10 cellular contexts compared by ENCODE assay signal in the genomic region with DNA sequence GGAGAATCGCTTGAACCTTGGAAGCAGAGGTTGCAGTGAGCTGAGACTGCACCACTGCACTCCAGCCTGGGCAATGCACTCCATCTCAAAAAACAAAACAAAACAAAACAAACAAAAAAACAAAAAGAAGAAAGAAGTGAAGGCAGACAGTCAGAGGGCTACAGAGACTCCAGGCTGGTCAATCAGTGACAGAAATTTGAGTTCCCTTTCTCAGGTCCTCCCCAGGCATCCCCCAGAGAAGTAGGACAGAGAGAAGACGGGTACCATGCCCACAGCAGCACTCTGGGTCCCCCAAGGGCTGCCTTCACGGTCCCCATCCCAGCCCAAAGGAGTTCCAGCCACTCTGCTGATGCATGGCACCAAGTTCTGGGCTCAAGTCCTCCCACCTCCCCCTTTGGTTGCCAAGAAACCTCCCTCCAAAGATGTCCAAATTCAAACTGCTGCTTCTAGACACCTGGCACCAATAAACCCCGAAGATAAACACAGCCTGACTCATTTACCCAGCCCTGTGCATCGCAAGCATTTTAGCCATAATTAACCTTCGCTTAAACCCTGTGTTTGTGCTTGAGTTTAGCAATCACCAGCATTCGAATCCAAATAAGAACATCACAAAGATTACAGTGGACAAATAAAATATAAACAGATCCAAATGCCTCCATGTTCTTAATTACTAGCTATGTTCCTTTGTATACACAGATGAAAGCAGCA. TPM values are rescaled to one million over a fixed set of nuclear protein-coding genes. Genes with fewer than 3 reads are reported as not detected.
DNase-seq lines count a peak whose midpoint lies in the region; ATAC-seq, FAIRE-seq and TF ChIP-seq lines count a peak whose summit lies in the region.
"Had no signal": no experiment of that assay in that cellular context is flagged by ENCODE, and none has a peak within 500 bp of the region (broad histone marks: within the 10 kb centered on the region; RNA-seq: fewer than 3 reads in every experiment).

No MANE protein-coding gene starts in this region.

- H2AFZ ChIP-seq in mammary epithelial cell (ENCODE audit: low read depth, low read length), result no peak overlapping the region

- no peaks in the 10 kb centered on the region for H3K4me1 Mint-ChIP-seq in MCF 10A (ENCODE audit: insufficient read depth, unreplicated experiment)

- peak overlapping the region; percentile 49 for H3K27ac Mint-ChIP-seq in MCF 10A (ENCODE audit: low read depth, unreplicated experiment)

- DNase-seq in MCF 10A (ENCODE audit: unreplicated experiment), result peak; percentile 6
- DNase-seq in mammary epithelial cell, result no peak
- DNase-seq in NCI-H226, result peak; percentile 5
- DNase-seq in dorsolateral prefrontal cortex, result peak in 2 of 10 donors; percentile 3 to 34
- no peak for DNase-seq in WERI-Rb-1
- no peak for DNase-seq in BE2C
- no peak for DNase-seq in GM12892 (ENCODE audit: insufficient read length)
- no peak for DNase-seq in aorta
- DNase-seq: activated gamma-delta T cell treated with Interleukin-2 at 50 U/mL for 16 hours, DMS53 had no signal

- H3K4me3 ChIP-seq in mammary epithelial cell (replicated peaks in 1 of 3; ENCODE audit: insufficient read depth in 1 of 3, low read depth in 2 of 3, low read length in 3 of 3) (no peak overlapping the region), dorsolateral prefrontal cortex (no peak overlapping the region), WERI-Rb-1 (ENCODE audit: low read depth, low read length) (no peak overlapping the region), BE2C (ENCODE audit: low read depth, low read length) (no peak overlapping the region), aorta (ENCODE audit: low read length in 2 of 2) (no peak overlapping the region)

- H3K4me1 ChIP-seq in mammary epithelial cell (ENCODE audit: insufficient read depth, low read length) (no peaks in the 10 kb centered on the region), BE2C (peaks cover 3% of the 10 kb centered on the region), aorta (ENCODE audit: control insufficient read depth in 1 of 2, insufficient read depth in 2 of 2, low read length in 2 of 2) (no peaks in the 10 kb centered on the region)

- dilution Hi-C loops in mammary epithelial cell (cut with HindIII; ENCODE audit: low sequenced_read_pairs), result no loop called here

- no peaks in the 10 kb centered on the region for H3K36me3 Mint-ChIP-seq in MCF 10A (ENCODE audit: insufficient read depth, unreplicated experiment)

- no peaks in the 10 kb centered on the region for H3K9me3 Mint-ChIP-seq in MCF 10A (ENCODE audit: unreplicated experiment)

- TF ChIP-seq POLR2A in GM12892 (IDR thresholded peaks at IDR 0.05; ENCODE audit: low read depth, low read length), result no peak

- 56% methylated on average over 7 of the region's 7 CpGs for WGBS in mammary epithelial cell (ENCODE audit: low coverage, missing lambda C conversion rate)
- 77 to 90% methylated on average over 7 of the region's 7 CpGs for WGBS in aorta, 2 donors

- POLR2A ChIA-PET in MCF 10A (lab: Yijun Ruan, JAX), result no interaction called here

- H3K79me2 ChIP-seq in mammary epithelial cell (ENCODE audit: insufficient read depth, low read length), result no peaks in the 10 kb centered on the region

- H4K20me1 ChIP-seq in mammary epithelial cell (ENCODE audit: insufficient read depth, low read length), result no peaks in the 10 kb centered on the region

- no TSS peak for BruUV-seq in MCF 10A (replicated peaks; lab: Mats Ljungman, UMichigan)
- BruUV-seq in mammary epithelial cell (replicated peaks; lab: Mats Ljungman, UMichigan), result no TSS peak

- TF ChIP-seq CTCF in MCF 10A (IDR thresholded peaks at IDR 0.05; ENCODE audit: unreplicated experiment) (no peak), mammary epithelial cell (conservative IDR thresholded peaks at IDR 0.05 in 1 of 2, IDR thresholded peaks at IDR 0.05 in 1 of 2; ENCODE audit: extremely low read depth in 1 of 2, insufficient read depth in 1 of 2, low read depth in 1 of 2, low read length in 2 of 2) (no peak), dorsolateral prefrontal cortex (IDR thresholded peaks at IDR 0.05 in 54 of 56, conservative IDR thresholded peaks at IDR 0.05 in 2 of 56; ENCODE audit: low read depth in 1 of 56, partially characterized antibody in 56 of 56) (no peak), WERI-Rb-1 (IDR thresholded peaks at IDR 0.05; ENCODE audit: low read depth, low read length) (no peak), BE2C (IDR thresholded peaks at IDR 0.05; ENCODE audit: low read depth, low read length) (no peak)

- H3K9me3 ChIP-seq in mammary epithelial cell (replicated peaks; ENCODE audit: insufficient read depth, low read length), result no peaks in the 10 kb centered on the region
- H3K9me3 ChIP-seq in WERI-Rb-1 (ENCODE audit: severe bottlenecking), result no peaks in the 10 kb centered on the region
- no peaks in the 10 kb centered on the region for H3K9me3 ChIP-seq in BE2C
- no peaks in the 10 kb centered on the region for H3K9me3 ChIP-seq in aorta (ENCODE audit: control insufficient read depth, low read length)

- ATAC-seq in aorta (ENCODE audit: low FRiP score), result no peak

- in situ Hi-C loops in mammary epithelial cell (cut with MboI; ENCODE audit: low sequenced_read_pairs in 2 of 2), result no loop called here

- H3K27me3 ChIP-seq in mammary epithelial cell (ENCODE audit: insufficient read depth, low read length) (peaks cover 1% of the 10 kb centered on the region), dorsolateral prefrontal cortex (no peaks in the 10 kb centered on the region), WERI-Rb-1 (ENCODE audit: insufficient read depth, low read depth, severe bottlenecking) (no peaks in the 10 kb centered on the region), BE2C (no peaks in the 10 kb centered on the region), aorta (ENCODE audit: control insufficient read depth in 1 of 2, insufficient read depth in 2 of 2, low read length in 1 of 2) (no peaks in the 10 kb centered on the region)

- no peak overlapping the region for H3K4me2 ChIP-seq in mammary epithelial cell (ENCODE audit: insufficient read depth, low read depth, low read length)

- no peaks in the 10 kb centered on the region for H3K27me3 Mint-ChIP-seq in MCF 10A (ENCODE audit: insufficient read depth, unreplicated experiment)

- no peak for FAIRE-seq in GM12892 (lab: Jason Lieb, UNC)

- H3K36me3 ChIP-seq in mammary epithelial cell (ENCODE audit: insufficient read depth, low read length) (no peaks in the 10 kb centered on the region), WERI-Rb-1 (peaks cover 1% of the 10 kb centered on the region; the same call in 1 of the 2 replicates), BE2C (no peaks in the 10 kb centered on the region), aorta (ENCODE audit: control insufficient read depth in 1 of 2, insufficient read depth in 2 of 2, low read length in 1 of 2) (no peaks in the 10 kb centered on the region)

- CTCF ChIA-PET in MCF 10A (lab: Yijun Ruan, JAX), result interaction anchor here (0.6 kb wide), 1 partner anchor 1016 kb away, joined by 3 read pairs; no protein-coding TSS in a partner anchor
- CTCF ChIA-PET in mammary epithelial cell (lab: Charles Lee; ENCODE audit: low non-redundant PET), result no interaction called here

- H3K27ac ChIP-seq in mammary epithelial cell (ENCODE audit: insufficient read depth, low read depth, low read length), result no peak overlapping the region
- H3K27ac ChIP-seq in dorsolateral prefrontal cortex, result peak overlapping the region in 47 of 59 donors; percentile 0 to 83 (median 61)
- no peak overlapping the region for H3K27ac ChIP-seq in WERI-Rb-1
- H3K27ac ChIP-seq in aorta (ENCODE audit: low read depth in 1 of 2, low read length in 2 of 2), result no peak overlapping the region

- intact Hi-C loops in MCF 10A (cut with micrococcal nuclease), result no loop called here
- intact Hi-C loops in mammary epithelial cell (cut with micrococcal nuclease), result no loop called here
- intact Hi-C loops in dorsolateral prefrontal cortex (cut with DNase I), result no loop called here
- intact Hi-C loops in aorta (cut with DNase I), result no loop called here

- H3K9ac ChIP-seq in mammary epithelial cell (ENCODE audit: insufficient read depth, low read length), result no peak overlapping the region

- no peak overlapping the region for H3K4me3 Mint-ChIP-seq in MCF 10A (ENCODE audit: unreplicated experiment)

RNA-seq across cellular contexts. Expression of a gene that starts 24.0 kb away (rescaled TPM):
- total RNA-seq in MCF 10A (2022), result 4.2 and 7.4 TPM in 2 replicates
- 1 to 10 TPM; 1.7 to 2.3 TPM for total RNA-seq in mammary epithelial cell
- 0.71 TPM for polyA plus RNA-seq in mammary epithelial cell
- polyA minus RNA-seq in mammary epithelial cell, result 2.5 TPM
- 100 to 1,000 TPM in 116 of 120 experiments, 10 to 100 TPM in 4; 90.5 to 697 (median 192) TPM for total RNA-seq in dorsolateral prefrontal cortex
- 5.2 TPM for polyA plus RNA-seq in BE2C (2012; ENCODE audit: insufficient read depth, insufficient read length, low read depth)
- polyA plus RNA-seq in GM12892 (2012; ENCODE audit: missing spikeins), result 54.7 TPM
- total RNA-seq in aorta, result 10 to 100 TPM; 24.7 to 26.2 TPM
- polyA plus RNA-seq in aorta, result 1 to 10 TPM; 1.4 to 2.4 TPM

Comparison
In these comparisons a context has a peak if more than half of its experiments do, and no peak if none do; other contexts are left out.
1. DNase-seq: peak in MCF 10A (single experiment) and NCI-H226 (single experiment); none in mammary epithelial cell (single experiment), WERI-Rb-1 (single experiment), BE2C (single experiment), GM12892 (single experiment) and aorta (0 of 2).
2. H3K27ac ChIP-seq: peak in dorsolateral prefrontal cortex (47 of 59); none in mammary epithelial cell (single experiment), WERI-Rb-1 (single experiment) and aorta (0 of 2).